In genomic region chr1:5757177-5757820, GRCh38 we compare ENCODE assay signal across 20 cellular contexts.
"Had no signal": no experiment of that assay in that cellular context is flagged by ENCODE, and none has a peak within 500 bp of the region (broad histone marks: within the 10 kb centered on the region; RNA-seq: fewer than 3 reads in every experiment).

No MANE protein-coding gene starts in this region.

- ATAC-seq: esophagus mucosa; stimulated activated naive CD8-positive, alpha-beta T cell treated with anti-CD3 and anti-CD28 coated beads, Interleukin-15, amount 100 ng/mL, for 72 hours had no signal

- H3K4me3 Mint-ChIP-seq: activated naive CD8-positive, alpha-beta T cell; neural crest cell; stimulated activated naive CD8-positive, alpha-beta T cell treated with anti-CD3 and anti-CD28 coated beads, Interleukin-15, amount 100 ng/mL, for 72 hours had no signal

- H3K9me3 ChIP-seq: prostate gland, suprapubic skin, transverse colon had no signal

- H3K27ac ChIP-seq: left ventricle myocardium inferior, prostate gland, suprapubic skin, transverse colon had no signal

- H3K36me3 Mint-ChIP-seq: activated naive CD8-positive, alpha-beta T cell had no signal

- H3K4me3 ChIP-seq: left ventricle myocardium inferior, prostate gland, suprapubic skin, transverse colon had no signal

- H3K4me1 ChIP-seq: prostate gland, suprapubic skin, transverse colon had no signal

- H3K9me3 Mint-ChIP-seq: neural crest cell had no signal

- H3K36me3 ChIP-seq: left ventricle myocardium inferior, prostate gland, suprapubic skin, transverse colon had no signal

- H3K27ac Mint-ChIP-seq: activated naive CD8-positive, alpha-beta T cell; stimulated activated naive CD8-positive, alpha-beta T cell treated with anti-CD3 and anti-CD28 coated beads, Interleukin-15, amount 100 ng/mL, for 72 hours had no signal

- FAIRE-seq: endothelial cell of umbilical vein, urothelium cell line had no signal

- H3K4me1 Mint-ChIP-seq: stimulated activated naive CD8-positive, alpha-beta T cell treated with anti-CD3 and anti-CD28 coated beads, Interleukin-15, amount 100 ng/mL, for 72 hours had no signal

- DNase-seq: activated gamma-delta T cell treated with Interleukin-2 at 50 U/mL for 16 hours; activated T-cell treated with anti-CD3 and anti-CD28 coated beads, Interleukin-2, amount 50 U/mL, for 1 hour; amniotic stem cell; dermis blood vessel endothelial cell; effector memory CD4-positive, alpha-beta T cell; foreskin melanocyte; left ventricle myocardium inferior; stimulated activated CD4-positive, alpha-beta T cell treated with anti-CD3 and anti-CD28 coated beads, Interleukin-12 subunit alpha, Interleukin-12 subunit beta, amount 100 ng/mL, for 4 hours; stimulated activated CD4-positive, alpha-beta T cell treated with anti-CD3 and anti-CD28 coated beads, Interleukin-4, amount 100 ng/mL, for 4 hours; stimulated activated naive CD8-positive, alpha-beta T cell treated with anti-CD3 and anti-CD28 coated beads, Interleukin-15, amount 100 ng/mL, for 72 hours; T-helper 1 cell; T-helper 9 cell; transverse colon had no signal
